ENCODE assay signal across 7 cellular contexts in the genomic region with DNA sequence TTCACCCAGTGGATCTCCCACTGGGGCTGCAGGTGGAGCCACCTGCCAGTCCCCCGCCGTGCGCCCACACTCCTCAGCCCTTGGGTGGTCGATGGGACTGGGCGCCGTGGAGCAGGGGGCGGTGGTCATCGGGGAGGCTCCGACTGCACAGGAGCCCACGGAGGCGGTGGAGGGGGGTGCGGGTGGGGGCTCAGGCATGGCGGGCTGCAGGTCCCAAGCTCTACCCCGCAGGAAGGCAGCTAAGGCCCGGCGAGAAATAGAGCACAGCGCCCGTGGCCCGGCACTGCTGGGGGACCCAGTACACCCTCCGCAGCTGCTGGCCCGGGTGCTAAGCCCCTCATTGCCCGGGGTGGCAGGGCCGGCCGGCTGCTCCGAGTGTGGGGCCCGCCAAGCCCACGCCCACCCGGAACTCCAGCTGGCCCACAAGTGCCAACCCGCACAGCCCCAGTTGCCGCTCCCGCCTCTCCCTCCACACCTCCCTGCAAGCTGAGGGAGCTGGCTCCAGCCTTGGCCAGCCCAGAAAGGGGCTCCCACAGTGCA. TPM values are rescaled to one million over a fixed set of nuclear protein-coding genes. Genes with fewer than 3 reads are reported as not detected.
"Had no signal": no experiment of that assay in that cellular context is flagged by ENCODE, and none has a peak within 500 bp of the region (broad histone marks: within the 10 kb centered on the region; RNA-seq: fewer than 3 reads in every experiment).

No MANE protein-coding gene starts in this region.

RNA-seq across cellular contexts. Expression of gene HNF1A, which starts 28.0 kb away (rescaled TPM):
- total RNA-seq: GM23248, GM23338, H1, H4, H7, H9, HFFc6 had no signal
- polyA plus RNA-seq: GM23248, H1 had no signal
